Comparison of ENCODE assay signal across 18 cellular contexts in the genomic region with DNA sequence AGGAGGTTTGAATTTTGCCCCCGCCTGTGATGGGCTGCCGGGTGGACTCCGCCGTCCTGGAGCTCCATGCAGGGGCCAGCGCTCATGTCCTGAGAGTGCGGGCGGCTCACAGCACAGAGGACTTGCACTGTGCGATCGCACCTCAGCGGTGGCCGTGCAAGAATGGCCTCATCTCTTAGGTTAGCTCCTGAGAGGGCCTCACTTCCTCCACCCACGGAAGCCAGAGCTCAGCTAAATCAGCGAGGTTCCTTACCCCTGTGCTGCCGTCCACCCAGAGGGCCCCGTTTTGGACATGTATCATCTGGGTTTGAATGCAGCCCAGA.
DNase-seq lines count a peak whose midpoint lies in the region; TF ChIP-seq lines count a peak whose summit lies in the region.
"Had no signal": no experiment of that assay in that cellular context is flagged by ENCODE, and none has a peak within 500 bp of the region (broad histone marks: within the 10 kb centered on the region; RNA-seq: fewer than 3 reads in every experiment).

No MANE protein-coding gene starts in this region.

- peaks cover 0 to 6% (median 0%) of the 10 kb centered on the region in 11 experiments; a peak in 1 of 22 replicates for H3K9me3 ChIP-seq in BLaER1 treated with 17β-estradiol and CSF1 and Interleukin-3, amounts not matched to agents 10 nM and 100 nM (replicated peaks in 1 of 11)
- H3K9me3 ChIP-seq in colonic mucosa: no peaks in the 10 kb centered on the region
- H3K9me3 ChIP-seq: BE2C had no signal

- intact Hi-C loops in colonic mucosa (cut with DNase I): no loop called here

- no peak overlapping the region for H3K4me3 ChIP-seq in BLaER1 treated with 17β-estradiol and CSF1 and Interleukin-3, amounts not matched to agents 10 nM and 100 nM
- H3K4me3 ChIP-seq in colonic mucosa: no peak overlapping the region

- no peaks in the 10 kb centered on the region for H3K36me3 Mint-ChIP-seq in type B pancreatic cell
- H3K36me3 Mint-ChIP-seq in activated naive CD8-positive, alpha-beta T cell treated with anti-CD3 and anti-CD28 coated beads for 36 hours: no peaks in the 10 kb centered on the region
- H3K36me3 Mint-ChIP-seq: CD14-positive monocyte; CD4-positive, alpha-beta memory T cell had no signal

- TF ChIP-seq CTCF in colonic mucosa (IDR thresholded peaks at IDR 0.05) (no peak), type B pancreatic cell (conservative IDR thresholded peaks at IDR 0.05) (no peak), RWPE1 (conservative IDR thresholded peaks at IDR 0.05; ENCODE audit: low read depth) (no peak)

- peak overlapping the region; percentile 49 to 87 (median 79) for H3K4me2 ChIP-seq in BLaER1 treated with 17β-estradiol and CSF1 and Interleukin-3, amounts not matched to agents 10 nM and 100 nM

- H3K27ac ChIP-seq in BLaER1 treated with 17β-estradiol and CSF1 and Interleukin-3, amounts not matched to agents 10 nM and 100 nM: no peak overlapping the region
- H3K27ac ChIP-seq in colonic mucosa (no peak overlapping the region), RWPE1 (no peak overlapping the region)

- no peaks in the 10 kb centered on the region for H3K4me1 Mint-ChIP-seq in type B pancreatic cell (ENCODE audit: unreplicated experiment)
- no peaks in the 10 kb centered on the region for H3K4me1 Mint-ChIP-seq in activated naive CD8-positive, alpha-beta T cell treated with anti-CD3 and anti-CD28 coated beads for 36 hours
- H3K4me1 Mint-ChIP-seq: CD4-positive, alpha-beta memory T cell had no signal

- no peak overlapping the region for H3K27ac Mint-ChIP-seq in type B pancreatic cell
- no peak overlapping the region for H3K27ac Mint-ChIP-seq in activated naive CD8-positive, alpha-beta T cell treated with anti-CD3 and anti-CD28 coated beads for 36 hours
- H3K27ac Mint-ChIP-seq: CD14-positive monocyte; CD4-positive, alpha-beta memory T cell; HFFc6 had no signal

- no peak overlapping the region for H3K9ac ChIP-seq in BLaER1 treated with 17β-estradiol and CSF1 and Interleukin-3, amounts not matched to agents 10 nM and 100 nM
- H3K9ac ChIP-seq in colonic mucosa (ENCODE audit: low read depth in 2 of 2, low read length in 2 of 2): no peak overlapping the region

- CTCF ChIA-PET in RWPE1 (lab: Yijun Ruan, JAX): no interaction called here

- no peaks in the 10 kb centered on the region for H3K9me3 Mint-ChIP-seq in type B pancreatic cell
- no peaks in the 10 kb centered on the region for H3K9me3 Mint-ChIP-seq in activated naive CD8-positive, alpha-beta T cell treated with anti-CD3 and anti-CD28 coated beads for 36 hours
- H3K9me3 Mint-ChIP-seq: CD4-positive, alpha-beta memory T cell; HFFc6 had no signal

- peaks cover 26 to 49% (median 40%) of the 10 kb centered on the region in 10 experiments for H3K4me1 ChIP-seq in BLaER1 treated with 17β-estradiol and CSF1 and Interleukin-3, amounts not matched to agents 10 nM and 100 nM
- H3K4me1 ChIP-seq in colonic mucosa: no peaks in the 10 kb centered on the region
- H3K4me1 ChIP-seq: BE2C had no signal

- POLR2A ChIA-PET in RWPE1 (lab: Yijun Ruan, JAX; ENCODE audit: low non-redundant PET): no interaction called here

- H3K27me3 ChIP-seq in BLaER1 treated with 17β-estradiol and CSF1 and Interleukin-3, amounts not matched to agents 10 nM and 100 nM: no peaks in the 10 kb centered on the region
- H3K27me3 ChIP-seq in colonic mucosa: no peaks in the 10 kb centered on the region

- H3K4me3 Mint-ChIP-seq in type B pancreatic cell: no peak overlapping the region
- no peak overlapping the region for H3K4me3 Mint-ChIP-seq in activated naive CD8-positive, alpha-beta T cell treated with anti-CD3 and anti-CD28 coated beads for 36 hours
- H3K4me3 Mint-ChIP-seq: CD14-positive monocyte; CD4-positive, alpha-beta memory T cell; HFFc6 had no signal

- H3K36me3 ChIP-seq in BLaER1 treated with 17β-estradiol and CSF1 and Interleukin-3, amounts not matched to agents 10 nM and 100 nM: no peaks in the 10 kb centered on the region
- H3K36me3 ChIP-seq in colonic mucosa: no peaks in the 10 kb centered on the region
- H3K36me3 ChIP-seq: BE2C had no signal

- no peaks in the 10 kb centered on the region for H4K20me1 ChIP-seq in BLaER1 treated with 17β-estradiol and CSF1 and Interleukin-3, amounts not matched to agents 10 nM and 100 nM

- peaks cover 21% of the 10 kb centered on the region for H3K27me3 Mint-ChIP-seq in type B pancreatic cell
- peaks cover 15% of the 10 kb centered on the region for H3K27me3 Mint-ChIP-seq in activated naive CD8-positive, alpha-beta T cell treated with anti-CD3 and anti-CD28 coated beads for 36 hours

- DNase-seq in colonic mucosa: peak; percentile 16
- DNase-seq in islet precursor cell: peak; percentile 28
- peak; percentile 50 for DNase-seq in type B pancreatic cell (ENCODE audit: extremely low spot score, unreplicated experiment)
- DNase-seq in MV-4-11 (lab: John Stamatoyannopoulos, UW): no peak
- no peak for DNase-seq in RWPE1 (ENCODE audit: low spot score)
- no peak for DNase-seq in activated naive CD8-positive, alpha-beta T cell treated with anti-CD3 and anti-CD28 coated beads for 36 hours
- DNase-seq: ACHN; BE2C; CD4-positive, alpha-beta memory T cell; DMS153; DMS79; GDM1; GOT3; H7; HFFc6; IMR-90 had no signal

Comparison
In these comparisons a context has a peak if more than half of its experiments do, and no peak if none do; other contexts are left out.
1. DNase-seq: peak in colonic mucosa (single experiment), islet precursor cell (single experiment) and type B pancreatic cell (single experiment); none in MV-4-11 (single experiment), RWPE1 (single experiment) and activated naive CD8-positive, alpha-beta T cell treated with anti-CD3 and anti-CD28 coated beads for 36 hours (single experiment).